ENCODE assay signal across 15 cellular contexts in the genomic region with DNA sequence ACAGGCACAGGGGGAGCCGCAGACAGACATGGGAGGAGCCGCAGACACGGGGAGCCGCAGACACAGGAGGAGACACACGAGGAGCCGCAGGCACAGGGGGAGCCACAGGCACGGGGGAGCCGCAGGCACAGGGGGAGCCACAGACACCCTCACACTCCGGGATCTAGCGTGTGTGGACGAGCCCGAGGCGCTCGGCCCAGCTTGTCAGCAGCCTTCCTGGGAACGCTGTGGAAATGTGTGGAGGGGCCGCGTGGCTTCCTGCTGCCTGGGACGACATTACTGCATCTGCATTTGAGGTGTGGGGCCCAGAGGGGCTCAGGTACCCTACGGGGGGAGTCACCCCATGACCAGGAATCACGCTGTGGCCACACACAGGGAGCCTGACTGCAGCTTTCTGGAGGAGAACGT.
DNase-seq lines count a peak whose midpoint lies in the region; ATAC-seq and TF ChIP-seq lines count a peak whose summit lies in the region.
"Had no signal": no experiment of that assay in that cellular context is flagged by ENCODE, and none has a peak within 500 bp of the region (broad histone marks: within the 10 kb centered on the region; RNA-seq: fewer than 3 reads in every experiment).

No MANE protein-coding gene starts in this region.

- H3K27ac ChIP-seq in heart right ventricle (no peak overlapping the region), neuronal stem cell (replicated peaks; ENCODE audit: low read length) (no peak overlapping the region), upper lobe of left lung (no peak overlapping the region)
- H3K27ac ChIP-seq: A549, RWPE1 had no signal

- TF ChIP-seq CTCF in heart right ventricle (IDR thresholded peaks at IDR 0.05) (no peak), upper lobe of left lung (IDR thresholded peaks at IDR 0.05) (no peak)

- ATAC-seq in heart right ventricle (no peak), SK-N-SH treated with all-trans-retinoic acid at 6 μM for 48 hours (peak; percentile 32; the same call in 1 of the 3 replicates), upper lobe of left lung (ENCODE audit: low FRiP score in 2 of 2) (no peak), HG03442 (IDR thresholded peaks at IDR 0.05; ENCODE audit: unreplicated experiment) (no peak)
- ATAC-seq: A549 had no signal

- no peak overlapping the region for H2BK5ac ChIP-seq in neuronal stem cell (ENCODE audit: low read length)

- WGBS in heart right ventricle, 2 donors = 84 to 88% methylated on average over 21 of the region's 21 CpGs
- no CpG with 5 or more reads among the region's 21 CpGs for WGBS in neuronal stem cell (ENCODE audit: extremely low coverage in 2 of 2, insufficient read length in 2 of 2, insufficient replicate concordance in 1 of 2), 2 donors
- WGBS in upper lobe of left lung, 2 donors = 76 to 80% methylated on average over 16 to 21 of the region's 21 CpGs

- TF ChIP-seq POLR2A in upper lobe of left lung (IDR thresholded peaks at IDR 0.05) = no peak

- no peak overlapping the region for H2BK12ac ChIP-seq in neuronal stem cell (ENCODE audit: low read length)

- intact Hi-C loops in cardiac septum (cut with DNase I) = no loop called here
- intact Hi-C loops in heart right ventricle (cut with DNase I) = no loop called here

- H3K79me1 ChIP-seq in neuronal stem cell (ENCODE audit: low read depth, low read length) = peaks cover 3% of the 10 kb centered on the region

- H3K4me3 ChIP-seq in heart right ventricle = no peak overlapping the region
- H3K4me3 ChIP-seq in neuronal stem cell (ENCODE audit: low read length in 2 of 2) = no peak overlapping the region
- H3K4me3 ChIP-seq in upper lobe of left lung = no peak overlapping the region
- H3K4me3 ChIP-seq: A549 had no signal

- H3K4me2 ChIP-seq in neuronal stem cell (ENCODE audit: insufficient read depth, low read length, poor library complexity, severe bottlenecking) = no peak overlapping the region
- H3K4me2 ChIP-seq: A549 had no signal

- no peaks in the 10 kb centered on the region for H3K4me1 ChIP-seq in heart right ventricle
- no peaks in the 10 kb centered on the region for H3K4me1 ChIP-seq in neuronal stem cell (ENCODE audit: control insufficient read depth in 2 of 2, insufficient read depth in 1 of 2, low read depth in 1 of 2, low read length in 2 of 2)
- H3K4me1 ChIP-seq in upper lobe of left lung = no peaks in the 10 kb centered on the region
- H3K4me1 ChIP-seq: A549, Caco-2 had no signal

- H4K8ac ChIP-seq in neuronal stem cell (ENCODE audit: low read depth, low read length) = no peak overlapping the region

- peaks cover 0 to 5% (median 0%) of the 10 kb centered on the region in 7 donors for H3K27me3 ChIP-seq in heart right ventricle
- no peaks in the 10 kb centered on the region for H3K27me3 ChIP-seq in neuronal stem cell (ENCODE audit: control insufficient read depth in 3 of 3, insufficient read depth in 3 of 3, low read depth in 1 of 3, low read length in 3 of 3)
- no peaks in the 10 kb centered on the region for H3K27me3 ChIP-seq in upper lobe of left lung

- peak; percentile 67 for DNase-seq in cardiac septum (ENCODE audit: low spot score)
- DNase-seq in heart right ventricle = no peak
- no peak for DNase-seq in neuronal stem cell (ENCODE audit: low spot score)
- peak; percentile 3 to 79 for DNase-seq in upper lobe of left lung
- no peak for DNase-seq in stimulated activated naive CD4-positive, alpha-beta T cell (lab: John Stamatoyannopoulos, UW)
- DNase-seq in effector CD8-positive, alpha-beta T cell (lab: John Stamatoyannopoulos, UW) = no peak
- DNase-seq: HCEC 1CT, NCI-H1417, NCI-H2029 treated with DMSO at 0.1 percent for 48 hours, NCI-H226 had no signal

- no peak overlapping the region for H3K4ac ChIP-seq in neuronal stem cell (ENCODE audit: low read length)

- H2BK15ac ChIP-seq in neuronal stem cell (ENCODE audit: low read length) = no peak overlapping the region

- no peak overlapping the region for H4K91ac ChIP-seq in neuronal stem cell (ENCODE audit: low read depth, low read length, poor library complexity)

- H3K36me3 ChIP-seq in heart right ventricle (no peaks in the 10 kb centered on the region), neuronal stem cell (replicated peaks in 1 of 2; ENCODE audit: control insufficient read depth in 2 of 2, insufficient read depth in 2 of 2, low read length in 2 of 2) (no peaks in the 10 kb centered on the region), upper lobe of left lung (no peaks in the 10 kb centered on the region)

- no peak overlapping the region for H3K14ac ChIP-seq in neuronal stem cell (ENCODE audit: low read length)

- no peak overlapping the region for H2BK120ac ChIP-seq in neuronal stem cell (ENCODE audit: low read depth, low read length)

- peak overlapping the region; percentile 86 for H3K18ac ChIP-seq in neuronal stem cell (ENCODE audit: low read length)

- H3K9me3 ChIP-seq in heart right ventricle (no peaks in the 10 kb centered on the region), neuronal stem cell (replicated peaks in 1 of 2; ENCODE audit: control insufficient read depth in 2 of 2, insufficient read depth in 1 of 2, low read depth in 1 of 2, low read length in 2 of 2) (peaks cover 0 to 1% of the 10 kb centered on the region in 2 donors), upper lobe of left lung (no peaks in the 10 kb centered on the region)
- H3K9me3 ChIP-seq: A549, Caco-2 had no signal

- peak overlapping the region; percentile 68 for H3K23ac ChIP-seq in neuronal stem cell (ENCODE audit: low read depth, low read length, poor library complexity)

- TF ChIP-seq EP300 in upper lobe of left lung (IDR thresholded peaks at IDR 0.05) = no peak

- no peak overlapping the region for H2AFZ ChIP-seq in neuronal stem cell (ENCODE audit: low read length)

- H3K9ac ChIP-seq in neuronal stem cell (ENCODE audit: low read depth, low read length, poor library complexity) = no peak overlapping the region

- peak overlapping the region; percentile 50 for H2AK5ac ChIP-seq in neuronal stem cell (ENCODE audit: low read depth, low read length)

TF ChIP-seq in SK-N-SH treated with all-trans-retinoic acid at 6 μM for 48 hours, 23 proteins besides CTCF, POLR2A, EP300 and RAD21:
- TF ChIP-seq ZC3H10 (CRISPR knock-in tag; IDR thresholded peaks at IDR 0.05) (no peak), CSDC2 (CRISPR knock-in tag; IDR thresholded peaks at IDR 0.05) (no peak), RARB (CRISPR knock-in tag; IDR thresholded peaks at IDR 0.05) (no peak), ARNTL (CRISPR knock-in tag; IDR thresholded peaks at IDR 0.05; ENCODE audit: borderline replicate concordance, low read depth) (no peak), PPARA (CRISPR knock-in tag; IDR thresholded peaks at IDR 0.05; ENCODE audit: borderline replicate concordance) (no peak)
- TF ChIP-seq, protein P1, sequence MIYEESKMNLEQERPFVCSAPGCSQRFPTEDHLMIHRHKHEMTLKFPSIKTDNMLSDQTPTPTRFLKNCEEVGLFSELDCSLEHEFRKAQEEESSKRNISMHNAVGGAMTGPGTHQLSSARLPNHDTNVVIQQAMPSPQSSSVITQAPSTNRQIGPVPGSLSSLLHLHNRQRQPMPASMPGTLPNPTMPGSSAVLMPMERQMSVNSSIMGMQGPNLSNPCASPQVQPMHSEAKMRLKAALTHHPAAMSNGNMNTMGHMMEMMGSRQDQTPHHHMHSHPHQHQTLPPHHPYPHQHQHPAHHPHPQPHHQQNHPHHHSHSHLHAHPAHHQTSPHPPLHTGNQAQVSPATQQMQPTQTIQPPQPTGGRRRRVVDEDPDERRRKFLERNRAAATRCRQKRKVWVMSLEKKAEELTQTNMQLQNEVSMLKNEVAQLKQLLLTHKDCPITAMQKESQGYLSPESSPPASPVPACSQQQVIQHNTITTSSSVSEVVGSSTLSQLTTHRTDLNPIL (CRISPR knock-in tag; IDR thresholded peaks at IDR 0.05; ENCODE audit: low read depth) = no peak

Comparison
In these comparisons a context has a peak if more than half of its experiments do, and no peak if none do; other contexts are left out.
1. DNase-seq: peak in cardiac septum (single experiment) and upper lobe of left lung (2 of 2); none in heart right ventricle (0 of 2), neuronal stem cell (single experiment), stimulated activated naive CD4-positive, alpha-beta T cell (0 of 6) and effector CD8-positive, alpha-beta T cell (single experiment).